Comparison of ENCODE assay signal across 1 cellular context in the genomic region with DNA sequence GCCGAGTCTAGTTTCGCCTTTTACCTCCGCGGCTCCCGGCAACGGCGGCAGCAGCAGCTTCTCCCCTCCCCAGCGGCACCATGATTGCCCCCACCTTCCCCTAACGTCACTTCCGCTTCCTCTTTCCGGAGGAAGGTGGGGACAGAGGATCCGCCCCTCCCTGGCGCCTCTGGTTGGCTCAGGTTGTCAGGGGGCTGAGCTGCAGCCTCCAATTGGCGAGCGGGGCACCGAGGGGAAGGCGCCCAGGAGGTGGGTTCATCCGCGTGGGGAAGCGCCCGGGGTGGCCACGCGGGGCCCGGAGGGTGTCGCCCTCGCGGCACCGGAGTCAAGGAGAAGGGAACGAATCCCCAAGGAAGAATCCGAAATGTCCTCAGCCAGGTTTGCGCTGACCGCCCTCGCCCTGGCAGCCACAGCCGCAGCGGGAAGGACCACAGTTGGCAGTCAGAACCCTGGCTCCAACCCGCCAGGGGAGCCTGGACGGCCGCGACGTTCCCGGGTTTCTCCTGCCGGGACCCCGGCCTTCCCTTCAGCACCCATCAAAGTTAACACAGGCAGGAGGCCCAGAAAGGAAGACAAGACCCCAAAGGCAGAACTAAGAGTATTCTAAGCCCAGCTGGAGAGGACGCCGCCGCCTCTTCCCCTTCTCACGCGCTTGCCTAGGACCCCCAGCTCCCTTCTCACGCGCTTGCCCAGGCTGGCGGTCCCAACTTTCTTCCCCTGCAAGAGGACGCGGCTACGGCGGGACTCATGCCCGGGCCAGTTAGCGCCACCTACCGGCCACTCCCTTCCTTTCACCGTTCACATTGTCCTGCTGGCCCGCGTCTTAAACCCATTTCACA.
TF ChIP-seq lines count a peak whose summit lies in the region.

A gene (minus strand): TSS at position 86 of the 839 bp plus-strand sequence. CDS start 1,934 bp downstream, outside the sequence.

TF ChIP-seq in H1, 55 proteins besides CTCF, POLR2A, EP300 and RAD21:
- no peak for TF ChIP-seq GTF2F1 (IDR thresholded peaks at IDR 0.05; ENCODE audit: borderline replicate concordance, low read depth, low read length)
- TF ChIP-seq, protein P1, sequence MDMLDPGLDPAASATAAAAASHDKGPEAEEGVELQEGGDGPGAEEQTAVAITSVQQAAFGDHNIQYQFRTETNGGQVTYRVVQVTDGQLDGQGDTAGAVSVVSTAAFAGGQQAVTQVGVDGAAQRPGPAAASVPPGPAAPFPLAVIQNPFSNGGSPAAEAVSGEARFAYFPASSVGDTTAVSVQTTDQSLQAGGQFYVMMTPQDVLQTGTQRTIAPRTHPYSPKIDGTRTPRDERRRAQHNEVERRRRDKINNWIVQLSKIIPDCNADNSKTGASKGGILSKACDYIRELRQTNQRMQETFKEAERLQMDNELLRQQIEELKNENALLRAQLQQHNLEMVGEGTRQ (IDR thresholded peaks at IDR 0.05; ENCODE audit: low read length) = 0 out of 2 replicates have a peak, but pooled peaks have one; percentile 6
- peak; percentile 33 for TF ChIP-seq ASH2L (IDR thresholded peaks at IDR 0.05; ENCODE audit: low read length)
- TF ChIP-seq SAP30 (IDR thresholded peaks at IDR 0.05; ENCODE audit: insufficient read depth, insufficient replicate concordance, low read length) = no peak
- TF ChIP-seq GABPA (IDR thresholded peaks at IDR 0.05; ENCODE audit: borderline replicate concordance, insufficient read depth, low read length) = peak; percentile 94
- peak; percentile 86 for TF ChIP-seq POLR2AphosphoS5 (IDR thresholded peaks at IDR 0.05; ENCODE audit: low read depth, low read length)
- TF ChIP-seq FOSL1 (IDR thresholded peaks at IDR 0.05; ENCODE audit: insufficient read depth, low read depth, low read length) = no peak
- TF ChIP-seq CHD2 (IDR thresholded peaks at IDR 0.05; ENCODE audit: low read length) = peak; percentile 71
- TF ChIP-seq YY1 (IDR thresholded peaks at IDR 0.05; ENCODE audit: low read depth, low read length) = peak; percentile 56; the same call in 1 of the 2 replicates
- TF ChIP-seq KDM4A (IDR thresholded peaks at IDR 0.05; ENCODE audit: low read depth, low read length, severe bottlenecking) = peak; percentile 68
- no peak for TF ChIP-seq CEBPB (IDR thresholded peaks at IDR 0.05; ENCODE audit: low read depth, low read length)
- peak in 1 of 2 experiments; percentile 85; a peak in 1 of 4 replicates for TF ChIP-seq HDAC2 (IDR thresholded peaks at IDR 0.05; ENCODE audit: borderline replicate concordance in 1 of 2, low read depth in 2 of 2, low read length in 2 of 2)
- TF ChIP-seq, protein P2, sequence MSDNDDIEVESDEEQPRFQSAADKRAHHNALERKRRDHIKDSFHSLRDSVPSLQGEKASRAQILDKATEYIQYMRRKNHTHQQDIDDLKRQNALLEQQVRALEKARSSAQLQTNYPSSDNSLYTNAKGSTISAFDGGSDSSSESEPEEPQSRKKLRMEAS (IDR thresholded peaks at IDR 0.05) = peak; percentile 62
- TF ChIP-seq CTBP2 (IDR thresholded peaks at IDR 0.05; ENCODE audit: borderline replicate concordance, insufficient read depth, insufficient read length, low read length) = peak; percentile 27
- peak; percentile 39 for TF ChIP-seq TAF7 (optimal IDR thresholded peaks at IDR 0.05; ENCODE audit: borderline replicate concordance, low read depth, low read length)
- TF ChIP-seq EGR1 (IDR thresholded peaks at IDR 0.05; ENCODE audit: borderline replicate concordance, low read depth, low read length) = no peak
- no peak for TF ChIP-seq NRF1 (IDR thresholded peaks at IDR 0.05; ENCODE audit: low read depth, low read length)
- no peak for TF ChIP-seq RNF2 (IDR thresholded peaks at IDR 0.05; ENCODE audit: borderline replicate concordance, low read depth, low read length, missing control alignments, poor library complexity, severe bottlenecking)
- TF ChIP-seq EZH2 (IDR thresholded peaks at IDR 0.05; ENCODE audit: low read depth, low read length, severe bottlenecking) = no peak
- TF ChIP-seq TCF12 (IDR thresholded peaks at IDR 0.05; ENCODE audit: low read depth, low read length) = no peak
- no peak for TF ChIP-seq SIRT6 (IDR thresholded peaks at IDR 0.05; ENCODE audit: low read length)
- 0 out of 2 replicates have a peak, but pooled peaks have one; percentile 57 for TF ChIP-seq SP1 (IDR thresholded peaks at IDR 0.05; ENCODE audit: low read depth, low read length)
- TF ChIP-seq SIN3A (conservative IDR thresholded peaks at IDR 0.05 in 1 of 2, IDR thresholded peaks at IDR 0.05 in 1 of 2; ENCODE audit: low read depth in 1 of 2, low read length in 2 of 2) = peak; percentile 35 to 88; a peak in 2 of 4 replicates
- peak; percentile 96 for TF ChIP-seq PHF8 (conservative IDR thresholded peaks at IDR 0.05; ENCODE audit: low read depth, low read length)
- no peak for TF ChIP-seq SUZ12 (IDR thresholded peaks at IDR 0.05; ENCODE audit: low read length)
- TF ChIP-seq CBX5 (IDR thresholded peaks at IDR 0.05; ENCODE audit: low read depth, low read length) = no peak
- no peak for TF ChIP-seq RBBP5 (IDR thresholded peaks at IDR 0.05; ENCODE audit: borderline replicate concordance, low read depth, low read length)
- TF ChIP-seq KDM5A (IDR thresholded peaks at IDR 0.05; ENCODE audit: low read length) = peak; percentile 41; the same call in 1 of the 2 replicates
- TF ChIP-seq JUND (IDR thresholded peaks at IDR 0.05; ENCODE audit: low read length) = no peak
- TF ChIP-seq SP2 (IDR thresholded peaks at IDR 0.05; ENCODE audit: low read length) = peak; percentile 24; the same call in 1 of the 2 replicates
- no peak for TF ChIP-seq HDAC6 (IDR thresholded peaks at IDR 0.05; ENCODE audit: low read depth, low read length)
- no peak for TF ChIP-seq ZNF274 (IDR thresholded peaks at IDR 0.05; ENCODE audit: borderline replicate concordance, extremely low read depth, low read length)
- 0 out of 2 replicates have a peak, but pooled peaks have one; percentile 10 for TF ChIP-seq BACH1 (IDR thresholded peaks at IDR 0.05; ENCODE audit: low read length)
- peak; percentile 94 for TF ChIP-seq CREB1 (IDR thresholded peaks at IDR 0.05)
- no peak for TF ChIP-seq POU5F1 (IDR thresholded peaks at IDR 0.05; ENCODE audit: low read depth, low read length)
- TF ChIP-seq TBP (IDR thresholded peaks at IDR 0.05; ENCODE audit: low read depth, low read length) = peak; percentile 41; the same call in 1 of the 2 replicates
- no peak for TF ChIP-seq BRCA1 (IDR thresholded peaks at IDR 0.05; ENCODE audit: low read depth, low read length)
- no peak for TF ChIP-seq SIX5 (IDR thresholded peaks at IDR 0.05; ENCODE audit: low read depth, low read length)
- TF ChIP-seq CHD1 (IDR thresholded peaks at IDR 0.05; ENCODE audit: low read depth, low read length) = no peak
- no peak for TF ChIP-seq NANOG (IDR thresholded peaks at IDR 0.05; ENCODE audit: insufficient read depth, low read depth, low read length, poor library complexity, severe bottlenecking)
TF ChIP-seq in H1: peak in this region for 19.
